ENCODE assay signal across 26 cellular contexts in the genomic region with DNA sequence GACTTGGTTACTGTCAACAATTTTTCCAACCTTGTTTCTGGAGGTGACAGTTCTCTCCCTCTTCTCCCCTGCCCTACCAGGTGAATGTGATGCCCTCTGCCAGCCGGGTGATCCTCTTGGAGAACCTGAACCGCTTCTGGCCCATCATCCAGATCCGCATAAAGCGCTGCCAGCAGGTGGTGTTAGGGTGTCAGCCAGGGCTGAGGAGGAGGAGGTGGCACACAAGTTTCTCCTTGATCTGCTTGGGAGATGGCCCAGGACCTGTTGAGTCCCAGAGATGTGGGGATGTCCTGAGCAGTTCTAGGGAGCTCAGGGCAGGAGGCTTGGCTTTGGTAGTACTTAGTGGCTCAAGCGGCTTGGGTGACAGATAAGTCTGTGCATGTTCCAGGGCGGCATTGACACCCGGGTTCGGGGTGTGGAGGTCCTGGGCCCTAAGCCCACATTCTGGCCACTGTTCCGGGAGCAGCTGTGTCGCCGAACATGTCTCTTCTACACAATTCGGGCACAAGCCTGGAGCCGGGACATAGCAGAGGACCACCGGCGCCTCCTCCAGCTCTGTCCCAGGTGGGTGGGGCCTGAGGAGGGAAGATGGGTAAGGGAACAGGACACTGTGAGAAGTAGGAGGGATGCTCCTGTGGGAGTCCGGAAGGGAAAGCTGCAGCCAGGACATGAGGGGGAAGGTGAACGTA. TPM values are rescaled to one million over a fixed set of nuclear protein-coding genes. Genes with fewer than 3 reads are reported as not detected.
DNase-seq lines count a peak whose midpoint lies in the region; ATAC-seq and TF ChIP-seq lines count a peak whose summit lies in the region.
"Had no signal": no experiment of that assay in that cellular context is flagged by ENCODE, and none has a peak within 500 bp of the region (broad histone marks: within the 10 kb centered on the region; RNA-seq: fewer than 3 reads in every experiment).

No MANE protein-coding gene starts in this region.

- H3K4me1 Mint-ChIP-seq in chondrocyte (ENCODE audit: low read depth) = no peaks in the 10 kb centered on the region
- H3K4me1 Mint-ChIP-seq: activated T-helper 17 cell treated with anti-CD3 and anti-CD28 coated beads, Interleukin-2, amount 50 U/mL, for 72 hours had no signal

- peaks cover 4% of the 10 kb centered on the region for H3K9me3 Mint-ChIP-seq in chondrocyte (ENCODE audit: low read depth)
- H3K9me3 Mint-ChIP-seq: activated T-helper 17 cell treated with anti-CD3 and anti-CD28 coated beads, Interleukin-2, amount 50 U/mL, for 72 hours; HFFc6; natural killer cell; stimulated activated naive B cell treated with anti-CD40 and anti-IgM and Interleukin-4, amounts not matched to agents 10 μg/mL and 1 μg/mL and 100 μg/mL, for 72 hours had no signal

- peak; percentile 53 for DNase-seq in activated effector memory CD4-positive, alpha-beta T cell treated with anti-CD3 and anti-CD28 coated beads, Interleukin-2, amount 50 U/mL, for 16 hours
- DNase-seq in activated effector memory CD4-positive, alpha-beta T cell treated with Interleukin-2 at 50 U/mL for 16 hours = no peak
- DNase-seq in chondrocyte (ENCODE audit: low spot score) (peak; percentile 70), HT-29 (ENCODE audit: low spot score) (no peak)
- DNase-seq in stimulated activated naive CD8-positive, alpha-beta T cell treated with anti-CD3 and anti-CD28 coated beads, Interleukin-15, Interleukin-2, amounts not matched to agents 100 U/mL and 50 U/mL, for 24 hours = no peak
- DNase-seq: activated CD4-positive, alpha-beta T cell treated with anti-CD3 and anti-CD28 coated beads for 4 hours; activated CD8-positive, alpha-beta T cell treated with anti-CD3 and anti-CD28 coated beads, Interleukin-2, amount 10 ng/mL, durations not matched to agents 7 days and 5 days; COR-L47; cortex of kidney; effector memory CD4-positive, alpha-beta T cell; HFFc6; hippocampal formation; lower lobe of right lung; natural killer cell; NCI-H1092; NCI-H1694 treated with DMSO at 0.1 percent for 48 hours; NCI-H446 treated with DMSO at 0.1 percent for 48 hours; NCI-H774; pancreas; stimulated activated naive B cell treated with anti-CD40 and anti-IgM and Interleukin-4, amounts not matched to agents 10 μg/mL and 1 μg/mL and 100 μg/mL, for 72 hours; T-helper 9 cell had no signal

- H3K27me3 Mint-ChIP-seq in chondrocyte (ENCODE audit: low read depth) = no peaks in the 10 kb centered on the region
- H3K27me3 Mint-ChIP-seq: activated T-helper 17 cell treated with anti-CD3 and anti-CD28 coated beads, Interleukin-2, amount 50 U/mL, for 72 hours; stimulated activated naive B cell treated with anti-CD40 and anti-IgM and Interleukin-4, amounts not matched to agents 10 μg/mL and 1 μg/mL and 100 μg/mL, for 72 hours had no signal

- peak; percentile 38 for ATAC-seq in stimulated activated naive CD8-positive, alpha-beta T cell treated with anti-CD3 and anti-CD28 coated beads, Interleukin-15, Interleukin-2, amounts not matched to agents 100 U/mL and 50 U/mL, for 24 hours
- no peak for ATAC-seq in GM18870 (IDR thresholded peaks at IDR 0.05; ENCODE audit: unreplicated experiment)
- ATAC-seq: activated CD8-positive, alpha-beta T cell treated with anti-CD3 and anti-CD28 coated beads, Interleukin-2, amount 10 ng/mL, durations not matched to agents 7 days and 5 days; activated T-helper 17 cell treated with anti-CD3 and anti-CD28 coated beads, Interleukin-2, amount 50 U/mL, for 72 hours; lower lobe of right lung; natural killer cell; pancreas; stimulated activated naive B cell treated with anti-CD40 and anti-IgM and Interleukin-4, amounts not matched to agents 10 μg/mL and 1 μg/mL and 100 μg/mL, for 72 hours had no signal

- no peak overlapping the region for H3K4me3 Mint-ChIP-seq in chondrocyte (ENCODE audit: unreplicated experiment)
- H3K4me3 Mint-ChIP-seq: activated CD8-positive, alpha-beta T cell treated with anti-CD3 and anti-CD28 coated beads, Interleukin-2, amount 10 ng/mL, durations not matched to agents 7 days and 5 days; activated T-helper 17 cell treated with anti-CD3 and anti-CD28 coated beads, Interleukin-2, amount 50 U/mL, for 72 hours; HFFc6; natural killer cell; stimulated activated naive B cell treated with anti-CD40 and anti-IgM and Interleukin-4, amounts not matched to agents 10 μg/mL and 1 μg/mL and 100 μg/mL, for 72 hours had no signal

- TF ChIP-seq CTCF in chondrocyte (IDR thresholded peaks at IDR 0.05) = no peak

- H3K36me3 Mint-ChIP-seq in chondrocyte (ENCODE audit: low read depth) = peaks cover 33% of the 10 kb centered on the region
- H3K36me3 Mint-ChIP-seq: natural killer cell had no signal

- no peak overlapping the region for H3K27ac Mint-ChIP-seq in chondrocyte (ENCODE audit: unreplicated experiment)
- H3K27ac Mint-ChIP-seq: HFFc6, natural killer cell had no signal

RNA-seq across cellular contexts. Expression of gene CUL9, which starts 21.2 kb away (rescaled TPM):
- total RNA-seq in chondrocyte = 17.5 to 36.6 TPM (median 19.8 TPM) in 3 replicates
- 13.5 and 17.2 TPM in 2 replicates for total RNA-seq in HT-29 (2014; rRNA removed; shearing (Covaris generic))

RNA-seq across cellular contexts. Expression of gene DNPH1, which starts 26.1 kb away (rescaled TPM):
- 22.8 to 34.1 TPM (median 24.5 TPM) in 3 replicates for total RNA-seq in chondrocyte
- total RNA-seq in HT-29 (2014; rRNA removed; shearing (Covaris generic)) = 125 and 130 TPM in 2 replicates

RNA-seq across cellular contexts. Expression of gene SRF, which starts 32.1 kb away (rescaled TPM):
- 42.2 to 43.9 TPM (median 42.7 TPM) in 3 replicates for total RNA-seq in chondrocyte
- 49.2 and 57.4 TPM in 2 replicates for total RNA-seq in HT-29 (2014; rRNA removed; shearing (Covaris generic))

RNA-seq across cellular contexts. Expression of gene TTBK1, which starts 40.1 kb away (rescaled TPM):
- total RNA-seq in chondrocyte = 0.07 TPM in 1 of 3 replicates, not detected in the others
- total RNA-seq in HT-29 (2014; rRNA removed; shearing (Covaris generic)) = 0.73 and 0.79 TPM in 2 replicates
- total RNA-seq: A172; activated CD8-positive, alpha-beta T cell treated with anti-CD3 and anti-CD28 coated beads, Interleukin-2, amount 10 ng/mL, durations not matched to agents 7 days and 5 days; HFFc6; RPMI7951; ureter had no signal

Comparison
In these comparisons a context has a peak if more than half of its experiments do, and no peak if none do; other contexts are left out.
1. DNase-seq: peak in activated effector memory CD4-positive, alpha-beta T cell treated with anti-CD3 and anti-CD28 coated beads, Interleukin-2, amount 50 U/mL, for 16 hours (single experiment) and chondrocyte (single experiment); none in activated effector memory CD4-positive, alpha-beta T cell treated with Interleukin-2 at 50 U/mL for 16 hours (single experiment), stimulated activated naive CD8-positive, alpha-beta T cell treated with anti-CD3 and anti-CD28 coated beads, Interleukin-15, Interleukin-2, amounts not matched to agents 100 U/mL and 50 U/mL, for 24 hours (single experiment) and HT-29 (single experiment).